In genomic region chr7:12458520-12459131, GRCh38 we compare ENCODE assay signal across 8 cellular contexts. TPM values are rescaled to one million over a fixed set of nuclear protein-coding genes. Genes with fewer than 3 reads are reported as not detected.
DNase-seq lines count a peak whose midpoint lies in the region; ATAC-seq and TF ChIP-seq lines count a peak whose summit lies in the region.

No MANE protein-coding gene starts in this region.

- DNase-seq in COR-L47 (lab: John Stamatoyannopoulos, UW), result peak; percentile 57
- DNase-seq in NCI-H1694 treated with DMSO at 0.1 percent for 48 hours (lab: John Stamatoyannopoulos, UW), result peak; percentile 47
- DNase-seq in left ventricle myocardium superior, result no peak
- peak; percentile 24 for DNase-seq in stromal cell of bone marrow (ENCODE audit: low read depth)
- no peak for DNase-seq in activated CD4-positive, CD25-positive, alpha-beta regulatory T cell treated with anti-CD3 and anti-CD28 coated beads, Interleukin-2, amount 50 U/mL, for 72 hours

- TF ChIP-seq CTCF in VCaP (conservative IDR thresholded peaks at IDR 0.05), result peak; percentile 83

- no peak overlapping the region for H3K27ac ChIP-seq in VCaP

- intact Hi-C loops in left ventricle myocardium superior (cut with micrococcal nuclease), result no loop called here

- ATAC-seq in GM19025 (IDR thresholded peaks at IDR 0.05; ENCODE audit: low read depth, unreplicated experiment) (peak; percentile 90), HG03045 (IDR thresholded peaks at IDR 0.05; ENCODE audit: unreplicated experiment) (peak; percentile 95), left ventricle myocardium superior (peak; percentile 31)

RNA-seq across cellular contexts. Expression of gene VWDE, which starts 55.0 kb away (rescaled TPM):
- not detected for total RNA-seq in left ventricle myocardium superior

Comparison
In these comparisons a context has a peak if more than half of its experiments do, and no peak if none do; other contexts are left out.
1. DNase-seq: peak in COR-L47 (single experiment), NCI-H1694 treated with DMSO at 0.1 percent for 48 hours (single experiment) and stromal cell of bone marrow (single experiment); none in left ventricle myocardium superior (single experiment) and activated CD4-positive, CD25-positive, alpha-beta regulatory T cell treated with anti-CD3 and anti-CD28 coated beads, Interleukin-2, amount 50 U/mL, for 72 hours (single experiment).
2. ATAC-seq: peak in every context shown above with its lines; median percentile 95 in HG03045; 90 in GM19025; 31 in left ventricle myocardium superior.